ENCODE assay signal across 25 cellular contexts in the genomic region with DNA sequence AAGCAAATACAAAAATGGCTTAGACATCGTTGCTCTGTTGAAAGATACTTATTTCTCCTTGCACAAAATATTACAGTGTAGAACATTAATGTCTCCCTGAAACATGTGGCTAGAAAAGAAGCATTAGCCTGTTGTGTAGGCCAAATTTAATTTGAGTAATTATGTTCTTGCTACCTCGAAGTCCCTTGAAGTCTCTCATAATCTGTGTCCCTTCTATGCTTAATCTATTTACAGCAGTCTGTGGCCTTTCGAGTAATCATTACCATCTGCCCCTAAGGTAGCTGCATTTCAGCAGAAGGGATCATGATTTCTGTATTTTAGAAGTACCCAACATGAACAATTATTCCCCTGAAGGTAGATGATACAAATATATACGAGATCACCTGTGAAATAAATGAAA.
"Had no signal": no experiment of that assay in that cellular context is flagged by ENCODE, and none has a peak within 500 bp of the region (broad histone marks: within the 10 kb centered on the region; RNA-seq: fewer than 3 reads in every experiment).

No MANE protein-coding gene starts in this region.

- H3K4me1 ChIP-seq: ascending aorta, Peyer's patch, SJSA1 had no signal

- H3K27me3 ChIP-seq: ascending aorta, Peyer's patch, SJSA1 had no signal

- H3K27me3 Mint-ChIP-seq: activated CD4-positive, alpha-beta T cell treated with anti-CD3 and anti-CD28 coated beads, Interleukin-2, amount 10 ng/mL, durations not matched to agents 24 days and 14 days; activated CD8-positive, alpha-beta T cell treated with anti-CD3 and anti-CD28 coated beads for 36 hours; activated naive CD8-positive, alpha-beta T cell treated with anti-CD3 and anti-CD28 coated beads for 36 hours; activated T-helper 17 cell treated with anti-CD3 and anti-CD28 coated beads, Interleukin-2, amount 50 U/mL, for 72 hours had no signal

- H3K4me3 Mint-ChIP-seq: activated CD4-positive, alpha-beta T cell treated with anti-CD3 and anti-CD28 coated beads, Interleukin-2, amount 10 ng/mL, durations not matched to agents 24 days and 14 days; activated CD8-positive, alpha-beta T cell treated with anti-CD3 and anti-CD28 coated beads for 36 hours; activated naive CD8-positive, alpha-beta T cell treated with anti-CD3 and anti-CD28 coated beads for 36 hours; activated T-cell treated with anti-CD3 and anti-CD28 coated beads, Interleukin-2, amount 50 U/mL, for 72 hours; activated T-helper 17 cell treated with anti-CD3 and anti-CD28 coated beads, Interleukin-2, amount 50 U/mL, for 72 hours had no signal

- H3K36me3 ChIP-seq: ascending aorta, Peyer's patch, SJSA1 had no signal

- FAIRE-seq: K562 had no signal

- DNase-seq: activated CD4-positive, alpha-beta T cell treated with anti-CD3 and anti-CD28 coated beads, Interleukin-2, amount 10 ng/mL, durations not matched to agents 24 days and 14 days; activated CD4-positive, alpha-beta T cell treated with anti-CD3 and anti-CD28 coated beads, Interleukin-2, amount 50 U/mL, for 4 hours; activated CD8-positive, alpha-beta T cell treated with anti-CD3 and anti-CD28 coated beads for 36 hours; activated effector memory CD4-positive, alpha-beta T cell treated with anti-CD3 and anti-CD28 coated beads, Interleukin-2, amount 50 U/mL, for 16 hours; activated naive CD4-positive, alpha-beta T cell; activated naive CD4-positive, alpha-beta T cell treated with anti-CD3 and anti-CD28 coated beads, Interleukin-2, amount 50 U/mL, for 16 hours; activated naive CD8-positive, alpha-beta T cell treated with anti-CD3 and anti-CD28 coated beads for 36 hours; activated T-cell treated with anti-CD3 and anti-CD28 coated beads, Interleukin-2, amount 50 U/mL, for 1 hour; activated T-cell treated with anti-CD3 and anti-CD28 coated beads, Interleukin-2, amount 50 U/mL, for 72 hours; amygdala; NCI-H1105; NCI-H1417 treated with DMSO at 0.1 percent for 48 hours; NCI-H1930; NCI-H2227 treated with DMSO at 0.1 percent for 48 hours; NCI-H446; NCI-H510A treated with DMSO at 0.1 percent for 48 hours; PC-3; Peyer's patch; RPMI8226; SHP77 treated with DMSO at 0.1 percent for 48 hours; T1000 had no signal

- H3K9me3 Mint-ChIP-seq: activated CD4-positive, alpha-beta T cell treated with anti-CD3 and anti-CD28 coated beads, Interleukin-2, amount 10 ng/mL, durations not matched to agents 24 days and 14 days; activated naive CD8-positive, alpha-beta T cell treated with anti-CD3 and anti-CD28 coated beads for 36 hours; activated T-helper 17 cell treated with anti-CD3 and anti-CD28 coated beads, Interleukin-2, amount 50 U/mL, for 72 hours had no signal

- H3K27ac ChIP-seq: ascending aorta, Peyer's patch, SJSA1 had no signal

- H3K9me3 ChIP-seq: ascending aorta, Peyer's patch, SJSA1 had no signal

- H3K36me3 Mint-ChIP-seq: activated naive CD8-positive, alpha-beta T cell treated with anti-CD3 and anti-CD28 coated beads for 36 hours had no signal

- H3K27ac Mint-ChIP-seq: activated CD4-positive, alpha-beta T cell treated with anti-CD3 and anti-CD28 coated beads, Interleukin-2, amount 10 ng/mL, durations not matched to agents 24 days and 14 days; activated CD8-positive, alpha-beta T cell treated with anti-CD3 and anti-CD28 coated beads for 36 hours; activated naive CD8-positive, alpha-beta T cell treated with anti-CD3 and anti-CD28 coated beads for 36 hours; activated T-cell treated with anti-CD3 and anti-CD28 coated beads, Interleukin-2, amount 50 U/mL, for 72 hours; activated T-helper 17 cell treated with anti-CD3 and anti-CD28 coated beads, Interleukin-2, amount 50 U/mL, for 72 hours had no signal

- H3K4me1 Mint-ChIP-seq: activated CD4-positive, alpha-beta T cell treated with anti-CD3 and anti-CD28 coated beads, Interleukin-2, amount 10 ng/mL, durations not matched to agents 24 days and 14 days; activated naive CD8-positive, alpha-beta T cell treated with anti-CD3 and anti-CD28 coated beads for 36 hours; activated T-helper 17 cell treated with anti-CD3 and anti-CD28 coated beads, Interleukin-2, amount 50 U/mL, for 72 hours had no signal

- H3K4me3 ChIP-seq: ascending aorta, K562, Peyer's patch, SJSA1 had no signal
